In the genomic region with DNA sequence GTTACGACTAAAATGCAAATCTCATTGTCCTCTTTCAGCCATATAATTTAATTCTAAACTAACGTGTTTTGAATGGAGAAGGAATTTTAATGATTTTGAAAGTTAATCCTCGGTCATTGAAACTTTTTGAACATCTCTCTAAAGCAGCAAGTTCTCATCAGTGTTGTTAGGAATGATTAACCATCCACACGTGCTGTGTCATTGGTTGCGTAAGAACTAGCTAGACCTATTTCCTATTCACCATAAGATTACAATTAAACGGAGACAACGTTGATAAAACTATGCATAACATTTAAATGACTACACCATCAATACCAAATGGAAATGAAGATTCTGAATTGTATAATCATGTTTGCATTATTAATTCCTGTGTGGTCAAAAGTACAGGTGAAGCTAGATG, we compare ENCODE assay signal across 21 cellular contexts.
DNase-seq lines count a peak whose midpoint lies in the region; ATAC-seq and TF ChIP-seq lines count a peak whose summit lies in the region.
"Had no signal": no experiment of that assay in that cellular context is flagged by ENCODE, and none has a peak within 500 bp of the region (broad histone marks: within the 10 kb centered on the region; RNA-seq: fewer than 3 reads in every experiment).

No MANE protein-coding gene starts in this region.

- no peaks in the 10 kb centered on the region for H3K79me2 ChIP-seq in mammary epithelial cell (ENCODE audit: insufficient read depth, low read length)

- no peak overlapping the region for H3K9ac ChIP-seq in mammary epithelial cell (ENCODE audit: insufficient read depth, low read length)
- H3K9ac ChIP-seq: BLaER1 treated with 17β-estradiol and CSF1 and Interleukin-3, amounts not matched to agents 10 nM and 100 nM had no signal

- BruUV-seq in A673 (replicated peaks; lab: Mats Ljungman, UMichigan) = no TSS peak
- no TSS peak for BruUV-seq in mammary epithelial cell (replicated peaks; lab: Mats Ljungman, UMichigan)

- TF ChIP-seq CTCF in A673 (conservative IDR thresholded peaks at IDR 0.05; ENCODE audit: low read depth, low read length) (no peak), mammary epithelial cell (conservative IDR thresholded peaks at IDR 0.05 in 1 of 2, IDR thresholded peaks at IDR 0.05 in 1 of 2; ENCODE audit: extremely low read depth in 1 of 2, insufficient read depth in 1 of 2, low read depth in 1 of 2, low read length in 2 of 2) (no peak), fibroblast of villous mesenchyme (IDR thresholded peaks at IDR 0.05; ENCODE audit: insufficient read depth, low read depth, low read length) (no peak)

- POLR2A ChIA-PET in A673 (lab: Charles Lee; ENCODE audit: low non-redundant PET) = no interaction called here

- WGBS in mammary epithelial cell (ENCODE audit: low coverage, missing lambda C conversion rate) = 63% methylated on average over 7 of the region's 7 CpGs

- DNase-seq in A673 (ENCODE audit: low spot score) (peak; percentile 7), HCEC 1CT (peak; percentile 66), mammary epithelial cell (peak; percentile 23), fibroblast of villous mesenchyme (ENCODE audit: low read depth) (peak; percentile 73), Kasumi-1 (lab: John Stamatoyannopoulos, UW) (no peak), RPMI8226 (no peak)
- DNase-seq in activated effector memory CD4-positive, alpha-beta T cell treated with Interleukin-2 at 50 U/mL for 16 hours = no peak
- DNase-seq: activated CD4-positive, alpha-beta T cell treated with anti-CD3 and anti-CD28 coated beads for 36 hours; activated naive CD8-positive, alpha-beta T cell treated with anti-CD3 and anti-CD28 coated beads for 36 hours; gastrocnemius medialis; kidney; naive B cell; NCI-H1436; NCI-H69; right cardiac atrium; SIG-M5; stimulated activated CD4-positive, alpha-beta T cell treated with anti-CD3 and anti-CD28 coated beads, Interleukin-15, amount 100 ng/mL, for 24 hours; substantia nigra had no signal

- H2AFZ ChIP-seq in mammary epithelial cell (ENCODE audit: low read depth, low read length) = no peak overlapping the region

- H3K4me1 ChIP-seq in A673 (ENCODE audit: insufficient read depth, low read length, poor library complexity, severe bottlenecking) (no peaks in the 10 kb centered on the region), mammary epithelial cell (ENCODE audit: insufficient read depth, low read length) (peaks cover 16% of the 10 kb centered on the region)
- H3K4me1 ChIP-seq: BLaER1 treated with 17β-estradiol and CSF1 and Interleukin-3, amounts not matched to agents 10 nM and 100 nM had no signal

- no peaks in the 10 kb centered on the region for H3K36me3 ChIP-seq in A673 (ENCODE audit: insufficient read depth, low read length, poor library complexity, severe bottlenecking)
- no peaks in the 10 kb centered on the region for H3K36me3 ChIP-seq in mammary epithelial cell (ENCODE audit: insufficient read depth, low read length)
- H3K36me3 ChIP-seq: BLaER1 treated with 17β-estradiol and CSF1 and Interleukin-3, amounts not matched to agents 10 nM and 100 nM; gastrocnemius medialis had no signal

- H3K27me3 ChIP-seq in A673 (replicated peaks; ENCODE audit: insufficient read depth, low read depth, low read length, poor library complexity) (no peaks in the 10 kb centered on the region), mammary epithelial cell (ENCODE audit: insufficient read depth, low read length) (no peaks in the 10 kb centered on the region)
- H3K27me3 ChIP-seq: BLaER1 treated with 17β-estradiol and CSF1 and Interleukin-3, amounts not matched to agents 10 nM and 100 nM; gastrocnemius medialis had no signal

- CTCF ChIA-PET in A673 (lab: Charles Lee) (interaction anchor here (0.6 kb wide), 1 partner anchor 122 kb away, joined by 3 read pairs; no protein-coding TSS in a partner anchor), mammary epithelial cell (lab: Charles Lee; ENCODE audit: low non-redundant PET) (no interaction called here)

- no peak for ATAC-seq in GM21786 (IDR thresholded peaks at IDR 0.05; ENCODE audit: unreplicated experiment)
- ATAC-seq: activated CD4-positive, alpha-beta T cell treated with anti-CD3 and anti-CD28 coated beads for 36 hours; gastrocnemius medialis; right cardiac atrium had no signal

- H3K27ac ChIP-seq in A673 (ENCODE audit: low read depth, low read length, poor library complexity, severe bottlenecking) (no peak overlapping the region), mammary epithelial cell (ENCODE audit: insufficient read depth, low read depth, low read length) (no peak overlapping the region)
- H3K27ac ChIP-seq: BLaER1 treated with 17β-estradiol and CSF1 and Interleukin-3, amounts not matched to agents 10 nM and 100 nM; coronary artery; gastrocnemius medialis had no signal

- no peaks in the 10 kb centered on the region for H3K9me3 ChIP-seq in A673 (ENCODE audit: low read depth, low read length, poor library complexity, severe bottlenecking)
- H3K9me3 ChIP-seq in mammary epithelial cell (replicated peaks; ENCODE audit: insufficient read depth, low read length) = peaks cover 25% of the 10 kb centered on the region
- H3K9me3 ChIP-seq: gastrocnemius medialis had no signal

- dilution Hi-C loops in mammary epithelial cell (cut with HindIII; ENCODE audit: low sequenced_read_pairs) = no loop called here

- in situ Hi-C loops in mammary epithelial cell (cut with MboI; ENCODE audit: low sequenced_read_pairs in 2 of 2) = no loop called here

- no peaks in the 10 kb centered on the region for H4K20me1 ChIP-seq in mammary epithelial cell (ENCODE audit: insufficient read depth, low read length)
- H4K20me1 ChIP-seq: BLaER1 treated with 17β-estradiol and CSF1 and Interleukin-3, amounts not matched to agents 10 nM and 100 nM had no signal

- H3K4me2 ChIP-seq in mammary epithelial cell (ENCODE audit: insufficient read depth, low read depth, low read length) = no peak overlapping the region
- H3K4me2 ChIP-seq: BLaER1 treated with 17β-estradiol and CSF1 and Interleukin-3, amounts not matched to agents 10 nM and 100 nM had no signal

- intact Hi-C loops in A673 (cut with micrococcal nuclease; ENCODE audit: unreplicated experiment) (no loop called here), mammary epithelial cell (cut with micrococcal nuclease) (no loop called here)

- H3K4me3 ChIP-seq in A673 (ENCODE audit: low read depth, low read length, poor library complexity, severe bottlenecking) (no peak overlapping the region), mammary epithelial cell (replicated peaks in 1 of 3; ENCODE audit: insufficient read depth in 1 of 3, low read depth in 2 of 3, low read length in 3 of 3) (no peak overlapping the region), fibroblast of villous mesenchyme (ENCODE audit: low read depth, low read length) (no peak overlapping the region)
- H3K4me3 ChIP-seq: BLaER1 treated with 17β-estradiol and CSF1 and Interleukin-3, amounts not matched to agents 10 nM and 100 nM; coronary artery; gastrocnemius medialis had no signal

Comparison
In these comparisons a context has a peak if more than half of its experiments do, and no peak if none do; other contexts are left out.
1. DNase-seq: peak in A673 (single experiment), HCEC 1CT (single experiment), mammary epithelial cell (single experiment) and fibroblast of villous mesenchyme (single experiment); none in activated effector memory CD4-positive, alpha-beta T cell treated with Interleukin-2 at 50 U/mL for 16 hours (single experiment), Kasumi-1 (0 of 2) and RPMI8226 (single experiment).